ENCODE assay signal across 16 cellular contexts in the genomic region with DNA sequence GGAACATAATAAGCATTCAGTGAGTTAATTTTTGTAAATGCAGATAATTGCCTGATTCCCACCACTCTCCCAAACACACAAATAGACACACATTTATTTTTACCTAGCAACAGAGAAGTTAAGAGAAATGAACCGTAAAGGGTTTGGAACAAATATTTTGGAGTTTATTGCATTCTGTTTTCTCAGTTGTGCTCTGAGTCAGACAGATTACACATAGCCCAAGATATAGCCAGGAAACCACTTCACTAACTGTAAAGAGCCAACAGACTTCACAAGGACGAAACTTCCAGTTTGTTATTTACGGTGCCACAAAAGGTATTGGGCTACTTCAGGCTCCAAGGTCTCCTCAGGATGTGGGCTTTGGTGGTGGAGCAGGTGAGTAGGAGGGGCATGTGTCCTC.
DNase-seq lines count a peak whose midpoint lies in the region; ATAC-seq, FAIRE-seq and TF ChIP-seq lines count a peak whose summit lies in the region.
"Had no signal": no experiment of that assay in that cellular context is flagged by ENCODE, and none has a peak within 500 bp of the region (broad histone marks: within the 10 kb centered on the region; RNA-seq: fewer than 3 reads in every experiment).

No MANE protein-coding gene starts in this region.

- no peak overlapping the region for H4K91ac ChIP-seq in H1 (replicated peaks; ENCODE audit: insufficient read length, low read length)

- H3K4me3 ChIP-seq in DND-41 (ENCODE audit: low read depth in 1 of 2, low read length in 2 of 2), result no peak overlapping the region
- peak overlapping the region; percentile 39; the same call in 1 of the 2 replicates for H3K4me3 ChIP-seq in PC-3 (ENCODE audit: low read length)
- no peak overlapping the region for H3K4me3 ChIP-seq in H1 (ENCODE audit: extremely low read depth in 1 of 4, insufficient read depth in 2 of 4, low read depth in 3 of 4, low read length in 4 of 4)
- peak overlapping the region; percentile 35 for H3K4me3 ChIP-seq in osteoblast (ENCODE audit: insufficient read depth, low read length)
- no peak overlapping the region for H3K4me3 ChIP-seq in upper lobe of left lung
- H3K4me3 ChIP-seq: coronary artery, left lung, PC-9, vagina had no signal

- no peak overlapping the region for H3K4ac ChIP-seq in H1 (replicated peaks; ENCODE audit: insufficient read length, low read depth, low read length)

- no peak overlapping the region for H3K56ac ChIP-seq in H1 (replicated peaks; ENCODE audit: insufficient read length, low read depth, low read length)

- FAIRE-seq in H1 (lab: Jason Lieb, UNC), result no peak

- CTCF ChIA-PET in PC-3 (lab: Charles Lee), result no interaction called here
- CTCF ChIA-PET in H1 (lab: Charles Lee; ENCODE audit: partially characterized antibody), result no interaction called here

- H2BK120ac ChIP-seq in H1 (replicated peaks; ENCODE audit: low read depth, low read length), result no peak overlapping the region

- TF ChIP-seq RAD21 in H1 (IDR thresholded peaks at IDR 0.05 in 1 of 2, conservative IDR thresholded peaks at IDR 0.05 in 1 of 2; ENCODE audit: low read depth in 2 of 2, low read length in 2 of 2), result no peak

- TF ChIP-seq EP300 in H1 (IDR thresholded peaks at IDR 0.05; ENCODE audit: borderline replicate concordance in 1 of 2, low read depth in 2 of 2, low read length in 2 of 2) (no peak), upper lobe of left lung (IDR thresholded peaks at IDR 0.05) (no peak)

- no peak overlapping the region for H3K18ac ChIP-seq in H1 (ENCODE audit: extremely low read depth, low read length)

- H3F3A ChIP-seq in PC-3 (ENCODE audit: low read length, unreplicated experiment), result no peaks in the 10 kb centered on the region

- no peak overlapping the region for H2BK15ac ChIP-seq in H1 (ENCODE audit: low read length)

- no peak overlapping the region for H2BK5ac ChIP-seq in H1 (ENCODE audit: low read depth, low read length)

- ATAC-seq in DND-41 (ENCODE audit: insufficient read depth, low read depth) (peak; percentile 58; the same call in 2 of the 3 replicates), PC-3 (peak; percentile 86), upper lobe of left lung (ENCODE audit: low FRiP score in 2 of 2) (no peak)
- ATAC-seq: left lung had no signal

- H3K79me2 ChIP-seq in DND-41 (ENCODE audit: insufficient read depth, low read length), result no peaks in the 10 kb centered on the region
- H3K79me2 ChIP-seq in PC-3 (ENCODE audit: low read length), result peaks cover 4% of the 10 kb centered on the region; the same call in 1 of the 2 replicates
- no peaks in the 10 kb centered on the region for H3K79me2 ChIP-seq in H1 (ENCODE audit: control insufficient read depth in 1 of 2, insufficient read depth in 2 of 2, low read length in 2 of 2)
- H3K79me2 ChIP-seq in osteoblast (ENCODE audit: insufficient read depth, low read length), result no peaks in the 10 kb centered on the region

- 86% methylated on average over 3 of the region's 3 CpGs; no CpG with 5 or more reads in 1 of the 2 experiments for WGBS in H1 (ENCODE audit: extremely low coverage in 1 of 2, insufficient coverage in 1 of 2, insufficient read length in 1 of 2, insufficient replicate concordance in 2 of 2, low coverage in 1 of 2, low lambda C conversion rate in 2 of 2, missing lambda C conversion rate in 1 of 2), 2 experiments
- 79 to 90% methylated on average over 3 of the region's 3 CpGs for WGBS in upper lobe of left lung, 2 donors

- H2AFZ ChIP-seq in DND-41 (ENCODE audit: low read depth, low read length), result no peak overlapping the region
- peak overlapping the region; percentile 42; the same call in 1 of the 2 replicates for H2AFZ ChIP-seq in PC-3 (ENCODE audit: low read length)
- H2AFZ ChIP-seq in H1 (ENCODE audit: low read length), result 0 out of 2 replicates have a peak overlapping the region, but pooled peaks have one; percentile 18
- H2AFZ ChIP-seq in osteoblast (ENCODE audit: low read length), result peak overlapping the region; percentile 62
- H2AFZ ChIP-seq: PC-9 had no signal

- H3K4me2 ChIP-seq in DND-41 (ENCODE audit: insufficient read depth, low read length) (no peak overlapping the region), PC-3 (ENCODE audit: low read length) (peak overlapping the region; percentile 64), H1 (ENCODE audit: insufficient read depth in 1 of 2, low read depth in 2 of 2, low read length in 2 of 2) (no peak overlapping the region), osteoblast (ENCODE audit: insufficient read depth, low read length) (peak overlapping the region; percentile 69)
- H3K4me2 ChIP-seq: KMS-11, PC-9 had no signal

- H3K4me1 ChIP-seq in DND-41 (ENCODE audit: insufficient read depth, low read length) (peaks cover 5% of the 10 kb centered on the region; the same call in 1 of the 2 replicates), PC-3 (ENCODE audit: insufficient read depth, low read length) (peaks cover 34% of the 10 kb centered on the region), H1 (replicated peaks in 1 of 4; ENCODE audit: control insufficient read depth in 3 of 4, insufficient read depth in 4 of 4, low read length in 3 of 4) (no peaks in the 10 kb centered on the region), osteoblast (ENCODE audit: insufficient read depth, low read length) (peaks cover 21% of the 10 kb centered on the region), upper lobe of left lung (no peaks in the 10 kb centered on the region)
- H3K4me1 ChIP-seq: left lung, vagina had no signal

- H4K20me1 ChIP-seq in DND-41 (ENCODE audit: insufficient read depth, low read length), result no peaks in the 10 kb centered on the region
- no peaks in the 10 kb centered on the region for H4K20me1 ChIP-seq in PC-3 (ENCODE audit: low read length)
- H4K20me1 ChIP-seq in H1 (replicated peaks in 1 of 2; ENCODE audit: control insufficient read depth in 1 of 2, insufficient read depth in 2 of 2, low read length in 2 of 2), result no peaks in the 10 kb centered on the region
- H4K20me1 ChIP-seq in osteoblast (ENCODE audit: insufficient read depth, low read length), result no peaks in the 10 kb centered on the region

- H3K9me3 ChIP-seq in DND-41 (ENCODE audit: insufficient read depth, low read length, severe bottlenecking) (no peaks in the 10 kb centered on the region), PC-3 (ENCODE audit: low read length) (no peaks in the 10 kb centered on the region), H1 (ENCODE audit: insufficient read depth in 2 of 2, low read depth in 1 of 2, low read length in 1 of 2) (no peaks in the 10 kb centered on the region), osteoblast (ENCODE audit: low read depth, low read length) (no peaks in the 10 kb centered on the region), upper lobe of left lung (no peaks in the 10 kb centered on the region)
- H3K9me3 ChIP-seq: left lung, vagina had no signal

- DNase-seq in DND-41, result no peak
- DNase-seq in PC-3, result peak; percentile 83
- no peak for DNase-seq in H1 (ENCODE audit: low read depth in 1 of 2, low spot score in 2 of 2)
- DNase-seq in osteoblast (ENCODE audit: insufficient read length, low spot score, missing footprints), result peak; percentile 68
- no peak for DNase-seq in stimulated activated CD4-positive, alpha-beta T cell treated with anti-CD3 and anti-CD28 coated beads, Interleukin-2, amount 100 ng/mL, for 24 hours
- DNase-seq in MV-4-11 (lab: John Stamatoyannopoulos, UW), result no peak
- DNase-seq in NCI-H187 (lab: John Stamatoyannopoulos, UW), result no peak
- no peak for DNase-seq in upper lobe of left lung
- DNase-seq: activated CD4-positive, alpha-beta memory T cell treated with anti-CD3 and anti-CD28 coated beads for 36 hours; left lung; NCI-H524; stimulated activated CD4-positive, alpha-beta T cell treated with anti-CD3 and anti-CD28 coated beads, Interleukin-15, amount 100 ng/mL, for 24 hours had no signal

- H3K27ac ChIP-seq in DND-41 (ENCODE audit: low read length) (no peak overlapping the region), PC-3 (ENCODE audit: low read length) (peak overlapping the region; percentile 96), H1 (ENCODE audit: low read depth, low read length) (no peak overlapping the region), osteoblast (ENCODE audit: low read depth, low read length) (peak overlapping the region; percentile 24), upper lobe of left lung (no peak overlapping the region)
- H3K27ac ChIP-seq: coronary artery, KMS-11, left lung, PC-9, vagina had no signal

- no peak overlapping the region for H4K8ac ChIP-seq in H1 (ENCODE audit: extremely low read depth, insufficient read depth, low read length)

- H4K5ac ChIP-seq in H1 (ENCODE audit: insufficient read length, low read depth, low read length), result no peak overlapping the region

- BruUV-seq in PC-3 (replicated peaks; lab: Mats Ljungman, UMichigan), result no TSS peak

- no peak overlapping the region for H2BK20ac ChIP-seq in H1 (ENCODE audit: low read length)

- no peaks in the 10 kb centered on the region for H3K23me2 ChIP-seq in H1 (ENCODE audit: low read depth, low read length)

- no peaks in the 10 kb centered on the region for H3K27me3 ChIP-seq in DND-41 (ENCODE audit: insufficient read depth, low read length, poor library complexity)
- H3K27me3 ChIP-seq in PC-3 (ENCODE audit: low read length), result no peaks in the 10 kb centered on the region
- H3K27me3 ChIP-seq in H1 (replicated peaks in 1 of 4; ENCODE audit: control insufficient read depth in 3 of 4, extremely low read depth in 1 of 4, insufficient read depth in 3 of 4, low read length in 3 of 4), result peaks cover 0 to 1% (median 0%) of the 10 kb centered on the region in 4 experiments; a peak in 1 of 7 replicates
- H3K27me3 ChIP-seq in osteoblast (ENCODE audit: insufficient read depth, low read length), result no peaks in the 10 kb centered on the region
- H3K27me3 ChIP-seq in upper lobe of left lung, result no peaks in the 10 kb centered on the region
- H3K27me3 ChIP-seq: left lung, vagina had no signal

- TF ChIP-seq CTCF in DND-41 (IDR thresholded peaks at IDR 0.05; ENCODE audit: borderline replicate concordance, extremely low read depth, low read length, poor library complexity, severe bottlenecking), result no peak
- TF ChIP-seq CTCF in PC-3 (conservative IDR thresholded peaks at IDR 0.05; ENCODE audit: low read depth, low read length), result no peak
- TF ChIP-seq CTCF in H1 (IDR thresholded peaks at IDR 0.05; ENCODE audit: control extremely low read depth in 1 of 3, insufficient read depth in 1 of 3, low read depth in 1 of 3, low read length in 3 of 3), result no peak
- no peak for TF ChIP-seq CTCF in osteoblast (IDR thresholded peaks at IDR 0.05; ENCODE audit: extremely low read depth, low read depth, low read length)
- no peak for TF ChIP-seq CTCF in upper lobe of left lung (IDR thresholded peaks at IDR 0.05)

- H3K79me1 ChIP-seq in H1 (ENCODE audit: low read depth, low read length), result no peaks in the 10 kb centered on the region

- H3K9ac ChIP-seq in DND-41 (ENCODE audit: low read depth, low read length) (no peak overlapping the region), PC-3 (ENCODE audit: low read length) (peak overlapping the region; percentile 80), H1 (replicated peaks in 1 of 4; ENCODE audit: extremely low read depth in 1 of 4, low read depth in 3 of 4, low read length in 3 of 4) (no peak overlapping the region)
- H3K9ac ChIP-seq: KMS-11 had no signal

- H2AK5ac ChIP-seq in H1 (ENCODE audit: low read depth, low read length), result no peak overlapping the region

- H3K23ac ChIP-seq in H1 (ENCODE audit: insufficient read length), result no peak overlapping the region

- POLR2A ChIA-PET in PC-3 (lab: Charles Lee; ENCODE audit: unreplicated experiment) (no interaction called here), H1 (lab: Charles Lee; ENCODE audit: partially characterized antibody) (no interaction called here)

- H2BK12ac ChIP-seq in H1 (ENCODE audit: low read depth, low read length), result no peak overlapping the region

- no peak overlapping the region for H3K14ac ChIP-seq in H1 (ENCODE audit: insufficient read length)

- intact Hi-C loops in PC-3 (cut with micrococcal nuclease), result loop anchor here (1.0 to 5.0 kb wide), 3 partner anchors 37 to 215 kb away; no protein-coding TSS in a partner anchor

- no peaks in the 10 kb centered on the region for H3K9me2 ChIP-seq in PC-3 (replicated peaks; ENCODE audit: low read length)

- H3K36me3 ChIP-seq in DND-41 (ENCODE audit: insufficient read depth, low read length) (no peaks in the 10 kb centered on the region), PC-3 (ENCODE audit: low read depth, low read length) (no peaks in the 10 kb centered on the region), H1 (ENCODE audit: control insufficient read depth in 2 of 4, insufficient read depth in 4 of 4, low read length in 3 of 4) (no peaks in the 10 kb centered on the region), osteoblast (ENCODE audit: insufficient read depth, low read length) (no peaks in the 10 kb centered on the region), upper lobe of left lung (no peaks in the 10 kb centered on the region)
- H3K36me3 ChIP-seq: left lung, vagina had no signal

- TF ChIP-seq POLR2A in H1 (IDR thresholded peaks at IDR 0.05; ENCODE audit: control extremely low read depth in 1 of 2, low read depth in 2 of 2, low read length in 2 of 2) (no peak), upper lobe of left lung (IDR thresholded peaks at IDR 0.05) (no peak)

Comparison
In these comparisons a context has a peak if more than half of its experiments do, and no peak if none do; other contexts are left out.
1. ATAC-seq: peak in DND-41 (single experiment) and PC-3 (single experiment); none in upper lobe of left lung (0 of 2).
2. DNase-seq: peak in PC-3 (single experiment) and osteoblast (single experiment); none in DND-41 (single experiment), H1 (0 of 2), stimulated activated CD4-positive, alpha-beta T cell treated with anti-CD3 and anti-CD28 coated beads, Interleukin-2, amount 100 ng/mL, for 24 hours (0 of 2), MV-4-11 (single experiment), NCI-H187 (0 of 2) and upper lobe of left lung (0 of 2).
3. H3K27ac ChIP-seq: peak in PC-3 (single experiment) and osteoblast (single experiment); none in DND-41 (single experiment), H1 (single experiment) and upper lobe of left lung (0 of 4).
4. H3K4me2 ChIP-seq: peak in PC-3 (single experiment) and osteoblast (single experiment); none in DND-41 (single experiment) and H1 (0 of 2).
5. H3K4me3 ChIP-seq: peak in PC-3 (single experiment) and osteoblast (single experiment); none in DND-41 (0 of 2), H1 (0 of 4) and upper lobe of left lung (0 of 4).